Comparison of ENCODE assay signal across 1 cellular context in genomic region chr3:127678611-127679533, GRCh38.
TF ChIP-seq lines count a peak whose summit lies in the region.

No MANE protein-coding gene starts in this region.

TF ChIP-seq in H1, 55 proteins besides CTCF, POLR2A, EP300 and RAD21:
- TF ChIP-seq NRF1 (IDR thresholded peaks at IDR 0.05; ENCODE audit: low read depth, low read length) (no peak), ZNF274 (IDR thresholded peaks at IDR 0.05; ENCODE audit: borderline replicate concordance, extremely low read depth, low read length) (no peak), TCF12 (IDR thresholded peaks at IDR 0.05; ENCODE audit: low read depth, low read length) (no peak), FOSL1 (IDR thresholded peaks at IDR 0.05; ENCODE audit: insufficient read depth, low read depth, low read length) (no peak), BACH1 (IDR thresholded peaks at IDR 0.05; ENCODE audit: low read length) (no peak), SIRT6 (IDR thresholded peaks at IDR 0.05; ENCODE audit: low read length) (no peak), SIX5 (IDR thresholded peaks at IDR 0.05; ENCODE audit: low read depth, low read length) (no peak), CTBP2 (IDR thresholded peaks at IDR 0.05; ENCODE audit: borderline replicate concordance, insufficient read depth, insufficient read length, low read length) (no peak), CBX5 (IDR thresholded peaks at IDR 0.05; ENCODE audit: low read depth, low read length) (no peak), SP2 (IDR thresholded peaks at IDR 0.05; ENCODE audit: low read length) (no peak), SRF (IDR thresholded peaks at IDR 0.05; ENCODE audit: low read depth, low read length) (no peak), CBX8 (IDR thresholded peaks at IDR 0.05; ENCODE audit: borderline replicate concordance, low read depth, low read length) (no peak), GABPA (IDR thresholded peaks at IDR 0.05; ENCODE audit: borderline replicate concordance, insufficient read depth, low read length) (no peak)
TF ChIP-seq in H1: peak in this region for 0.
